Comparison of ENCODE assay signal across 24 cellular contexts in genomic region chr9:130884542-130885421, GRCh38. TPM values are rescaled to one million over a fixed set of nuclear protein-coding genes. Genes with fewer than 3 reads are reported as not detected.
DNase-seq lines count a peak whose midpoint lies in the region; ATAC-seq, FAIRE-seq and TF ChIP-seq lines count a peak whose summit lies in the region.
"Had no signal": no experiment of that assay in that cellular context is flagged by ENCODE, and none has a peak within 500 bp of the region (broad histone marks: within the 10 kb centered on the region; RNA-seq: fewer than 3 reads in every experiment).

No MANE protein-coding gene starts in this region.

- no peak overlapping the region for H2AFZ ChIP-seq in HepG2 (ENCODE audit: low read length)
- no peak overlapping the region for H2AFZ ChIP-seq in osteoblast (ENCODE audit: low read length)

- H3K9me3 ChIP-seq in HepG2 (ENCODE audit: low read length) (no peaks in the 10 kb centered on the region), right lobe of liver (no peaks in the 10 kb centered on the region), osteoblast (ENCODE audit: low read depth, low read length) (no peaks in the 10 kb centered on the region), SJCRH30 (replicated peaks) (no peaks in the 10 kb centered on the region)

- BruUV-seq in HepG2 (replicated peaks; lab: Mats Ljungman, UMichigan) = no TSS peak

- H3K36me3 ChIP-seq in HepG2 (replicated peaks in 1 of 2; ENCODE audit: control insufficient read depth in 1 of 2, insufficient read depth in 2 of 2, low read length in 2 of 2) (peaks cover 26 to 86% of the 10 kb centered on the region in 2 experiments), right lobe of liver (peaks cover 0 to 62% (median 38%) of the 10 kb centered on the region in 4 donors), osteoblast (ENCODE audit: insufficient read depth, low read length) (peaks cover 90% of the 10 kb centered on the region), SJCRH30 (peaks cover 92% of the 10 kb centered on the region)

- H3K27me3 ChIP-seq in HepG2 (ENCODE audit: control insufficient read depth in 1 of 2, insufficient read depth in 2 of 2, low read length in 2 of 2) (no peaks in the 10 kb centered on the region), right lobe of liver (no peaks in the 10 kb centered on the region), osteoblast (ENCODE audit: insufficient read depth, low read length) (no peaks in the 10 kb centered on the region), SJCRH30 (no peaks in the 10 kb centered on the region)

- intact Hi-C loops in HepG2 (cut with micrococcal nuclease; ENCODE audit: unreplicated experiment) = no loop called here
- intact Hi-C loops in right lobe of liver (cut with DNase I) = no loop called here

- CTCF ChIA-PET in HepG2 (lab: Yijun Ruan, JAX; ENCODE audit: low intra/inter-chr PET ratio, low total read pairs) = no interaction called here

- TF ChIP-seq CTCF in HepG2 (CRISPR knock-in tag; IDR thresholded peaks at IDR 0.05) (no peak), right lobe of liver (IDR thresholded peaks at IDR 0.05) (no peak), osteoblast (IDR thresholded peaks at IDR 0.05; ENCODE audit: extremely low read depth, low read depth, low read length) (no peak)

- no peak overlapping the region for H3K27ac ChIP-seq in HepG2 (ENCODE audit: extremely low read length, insufficient read depth, low read length)
- no peak overlapping the region for H3K27ac ChIP-seq in right lobe of liver
- no peak overlapping the region for H3K27ac ChIP-seq in osteoblast (ENCODE audit: low read depth, low read length)
- H3K27ac ChIP-seq in SJCRH30 = no peak overlapping the region
- H3K27ac ChIP-seq: VCaP had no signal

- TF ChIP-seq POLR2A in HepG2 (IDR thresholded peaks at IDR 0.05; ENCODE audit: insufficient read depth in 1 of 2, low read depth in 2 of 2, low read length in 2 of 2) (no peak), right lobe of liver (IDR thresholded peaks at IDR 0.05) (no peak)

- WGBS in HepG2 (ENCODE audit: low lambda C conversion rate) = 97% methylated on average over 29 of the region's 44 CpGs
- WGBS in right lobe of liver (ENCODE audit: insufficient coverage, low coverage, low lambda C conversion rate, missing lambda C conversion rate) = 93% methylated on average over 3 of the region's 44 CpGs

- no peak overlapping the region for H3K4me3 ChIP-seq in HepG2 (replicated peaks in 1 of 3; ENCODE audit: insufficient read depth in 1 of 3, low read depth in 2 of 3, low read length in 3 of 3)
- H3K4me3 ChIP-seq in right lobe of liver = no peak overlapping the region
- no peak overlapping the region for H3K4me3 ChIP-seq in osteoblast (ENCODE audit: insufficient read depth, low read length)
- no peak overlapping the region for H3K4me3 ChIP-seq in SJCRH30
- H3K4me3 ChIP-seq: GM12878 had no signal

- no peak for TF ChIP-seq RAD21 in HepG2 (CRISPR knock-in tag; IDR thresholded peaks at IDR 0.05)

- DNase-seq in HepG2 (ENCODE audit: low spot score) (no peak), right lobe of liver (no peak), globus pallidus (ENCODE audit: low spot score) (peak; percentile 61), osteoblast (ENCODE audit: insufficient read length, low spot score, missing footprints) (peak; percentile 76), middle frontal gyrus (ENCODE audit: extremely low spot score, low spot score) (no peak), DMS 273 (lab: John Stamatoyannopoulos, UW; ENCODE audit: unreplicated experiment) (no peak), cerebellar nuclear complex (lab: John Stamatoyannopoulos, UW) (no peak), SJCRH30 (no peak)
- DNase-seq: activated CD4-positive, alpha-beta T cell treated with anti-CD3 and anti-CD28 coated beads, Interleukin-2, amount 50 U/mL, for 4 hours; activated naive CD4-positive, alpha-beta T cell; DMS153; foreskin melanocyte; HCEC 1CT; NCI-H146; NCI-H2171 treated with DMSO at 0.1 percent for 48 hours; NCI-H748 treated with DMSO at 0.1 percent for 48 hours; OCI-M1; T-helper 17 cell had no signal

- H3K79me2 ChIP-seq in HepG2 (ENCODE audit: insufficient read depth, low read length) (no peaks in the 10 kb centered on the region), osteoblast (ENCODE audit: insufficient read depth, low read length) (peaks cover 39% of the 10 kb centered on the region)

- H3K4me1 ChIP-seq in HepG2 (ENCODE audit: insufficient read depth, low read length) (no peaks in the 10 kb centered on the region), right lobe of liver (no peaks in the 10 kb centered on the region), osteoblast (ENCODE audit: insufficient read depth, low read length) (no peaks in the 10 kb centered on the region), SJCRH30 (no peaks in the 10 kb centered on the region)

- FAIRE-seq in HepG2 (lab: Jason Lieb, UNC) = no peak
- FAIRE-seq: GM12878, urothelium cell line had no signal

- no peak overlapping the region for H3K9ac ChIP-seq in HepG2 (ENCODE audit: insufficient read depth, low read depth, low read length)

- TF ChIP-seq EP300 in HepG2 (IDR thresholded peaks at IDR 0.05; ENCODE audit: low read depth in 2 of 2, low read length in 2 of 2) (no peak), HepG2 (CRISPR knock-in tag; IDR thresholded peaks at IDR 0.05; ENCODE audit: borderline replicate concordance) (no peak)

- in situ Hi-C loops in HepG2 (cut with HindIII; ENCODE audit: extremely low pct_ligation_motif_present, low pct_unique_long_range_greater_than_20kb) = no loop called here

- 0 out of 2 replicates have a peak, but pooled peaks cover 3% of the 10 kb centered on the region for H4K20me1 ChIP-seq in HepG2 (ENCODE audit: insufficient read depth, low read length)
- peaks cover 59% of the 10 kb centered on the region for H4K20me1 ChIP-seq in osteoblast (ENCODE audit: insufficient read depth, low read length)

- ATAC-seq in HepG2 = no peak
- ATAC-seq in right lobe of liver = no peak
- ATAC-seq: GM12878, T-helper 17 cell had no signal

- no peak overlapping the region for H3K4me2 ChIP-seq in HepG2 (ENCODE audit: low read depth, low read length)
- no peak overlapping the region for H3K4me2 ChIP-seq in osteoblast (ENCODE audit: insufficient read depth, low read length)

- POLR2A ChIA-PET in HepG2 (lab: Yijun Ruan, JAX) = no interaction called here

RNA-seq across cellular contexts. Expression of gene QRFP, which starts 11.8 kb away (rescaled TPM):
- total RNA-seq in HepG2 (2016; rRNA removed; fragmentation: Illumina TruSeq; extraction: Trizol) = not detected in 2 replicates
- total RNA-seq in HepG2 (2016; cell fraction: cytosol; rRNA removed; fragmentation: Illumina TruSeq; extraction: Trizol; ENCODE audit: low read depth) = not detected in 2 replicates
- not detected in 2 replicates for total RNA-seq in HepG2 (2016; cell fraction: insoluble cytoplasmic fraction; rRNA removed; fragmentation: Illumina TruSeq; extraction: Trizol)
- not detected in 2 replicates for total RNA-seq in HepG2 (2016; cell fraction: membrane; rRNA removed; fragmentation: Illumina TruSeq; extraction: Trizol)
- total RNA-seq in HepG2 (2016; cell fraction: nucleus; rRNA removed; fragmentation: Illumina TruSeq; extraction: Trizol) = not detected in 2 replicates
- not detected in 2 replicates for polyA plus RNA-seq in HepG2 (2011; rRNA removed)
- not detected in 2 replicates for polyA plus RNA-seq in HepG2 (2011; cell fraction: cytosol; rRNA removed)
- not detected in 2 replicates for polyA plus RNA-seq in HepG2 (2011; cell fraction: nucleus; rRNA removed)
- polyA plus RNA-seq in HepG2 (2012) = 0.15 TPM in 1 of 2 replicates, not detected in the other
- polyA plus RNA-seq in HepG2 (2016; cell fraction: cytosol; fragmentation: Illumina TruSeq; extraction: Trizol; ENCODE audit: low read depth) = not detected in 2 replicates
- not detected in 2 replicates for polyA plus RNA-seq in HepG2 (2016; cell fraction: insoluble cytoplasmic fraction; fragmentation: Illumina TruSeq; extraction: Trizol; ENCODE audit: low read depth)
- polyA plus RNA-seq in HepG2 (2016; cell fraction: membrane; fragmentation: Illumina TruSeq; extraction: Trizol; ENCODE audit: low read depth) = not detected in 2 replicates
- not detected in 2 replicates for polyA plus RNA-seq in HepG2 (2016; cell fraction: nucleus; fragmentation: Illumina TruSeq; extraction: Trizol; ENCODE audit: insufficient read depth, low read depth)
- polyA minus RNA-seq in HepG2 (2011; rRNA and poly(A)+ RNA removed; ENCODE audit: low replicate concordance) = not detected in 2 replicates
- polyA minus RNA-seq in HepG2 (2011; cell fraction: cytosol; rRNA and poly(A)+ RNA removed) = not detected in 2 replicates
- not detected in 2 replicates for polyA minus RNA-seq in HepG2 (2011; cell fraction: nucleus; rRNA and poly(A)+ RNA removed)
- 1 to 10 TPM in 1 of 6 experiments, not detected in 5; 3.3 TPM for total RNA-seq in right lobe of liver
- not detected in 2 replicates for total RNA-seq in osteoblast
- total RNA-seq in SJCRH30 (2014; rRNA removed; shearing (Covaris generic)) = not detected in 2 replicates
- total RNA-seq: GM12878, omental fat pad, skeletal muscle tissue, T-helper 17 cell had no signal
- polyA plus RNA-seq: GM12878, liver had no signal

RNA-seq across cellular contexts. Expression of gene ABL1, which starts 49.7 kb away (rescaled TPM):
- total RNA-seq in HepG2 (2016; rRNA removed; fragmentation: Illumina TruSeq; extraction: Trizol) (19.3 and 20.4 TPM in 2 replicates), right lobe of liver (10 to 100 TPM; 17.0 to 25.8 (median 18.8) TPM), osteoblast (92.2 and 94.8 TPM in 2 replicates)
- total RNA-seq in HepG2 (2016; cell fraction: cytosol; rRNA removed; fragmentation: Illumina TruSeq; extraction: Trizol; ENCODE audit: low read depth) = 2.2 and 2.4 TPM in 2 replicates
- 15.8 and 21.7 TPM in 2 replicates for total RNA-seq in HepG2 (2016; cell fraction: insoluble cytoplasmic fraction; rRNA removed; fragmentation: Illumina TruSeq; extraction: Trizol)
- 9.2 and 9.8 TPM in 2 replicates for total RNA-seq in HepG2 (2016; cell fraction: membrane; rRNA removed; fragmentation: Illumina TruSeq; extraction: Trizol)
- 21.9 and 22.1 TPM in 2 replicates for total RNA-seq in HepG2 (2016; cell fraction: nucleus; rRNA removed; fragmentation: Illumina TruSeq; extraction: Trizol)
- 10.8 and 14.1 TPM in 2 replicates for polyA plus RNA-seq in HepG2 (2011; rRNA removed)
- 11.9 and 13.3 TPM in 2 replicates for polyA plus RNA-seq in HepG2 (2011; cell fraction: cytosol; rRNA removed)
- 13.6 and 15.9 TPM in 2 replicates for polyA plus RNA-seq in HepG2 (2011; cell fraction: nucleus; rRNA removed)
- polyA plus RNA-seq in HepG2 (2012) = 17.7 and 20.4 TPM in 2 replicates
- 1.8 and 1.9 TPM in 2 replicates for polyA plus RNA-seq in HepG2 (2016; cell fraction: cytosol; fragmentation: Illumina TruSeq; extraction: Trizol; ENCODE audit: low read depth)
- 15.4 and 23.6 TPM in 2 replicates for polyA plus RNA-seq in HepG2 (2016; cell fraction: insoluble cytoplasmic fraction; fragmentation: Illumina TruSeq; extraction: Trizol; ENCODE audit: low read depth)
- polyA plus RNA-seq in HepG2 (2016; cell fraction: membrane; fragmentation: Illumina TruSeq; extraction: Trizol; ENCODE audit: low read depth) = 4.9 and 5.1 TPM in 2 replicates
- 30.9 and 34.3 TPM in 2 replicates for polyA plus RNA-seq in HepG2 (2016; cell fraction: nucleus; fragmentation: Illumina TruSeq; extraction: Trizol; ENCODE audit: insufficient read depth, low read depth)
- 34.8 and 80.5 TPM in 2 replicates for polyA minus RNA-seq in HepG2 (2011; rRNA and poly(A)+ RNA removed; ENCODE audit: low replicate concordance)
- 19.1 and 20.7 TPM in 2 replicates for polyA minus RNA-seq in HepG2 (2011; cell fraction: cytosol; rRNA and poly(A)+ RNA removed)
- 24.1 and 29.0 TPM in 2 replicates for polyA minus RNA-seq in HepG2 (2011; cell fraction: nucleus; rRNA and poly(A)+ RNA removed)
- total RNA-seq in SJCRH30 (2014; rRNA removed; shearing (Covaris generic)) = 57.2 and 58.0 TPM in 2 replicates

RNA-seq across cellular contexts. Expression of gene FIBCD1, which starts 54.3 kb away (rescaled TPM):
- 0.89 TPM in 1 of 2 replicates, not detected in the other for total RNA-seq in HepG2 (2016; rRNA removed; fragmentation: Illumina TruSeq; extraction: Trizol)
- 4.4 and 6.3 TPM in 2 replicates for total RNA-seq in HepG2 (2016; cell fraction: cytosol; rRNA removed; fragmentation: Illumina TruSeq; extraction: Trizol; ENCODE audit: low read depth)
- total RNA-seq in HepG2 (2016; cell fraction: insoluble cytoplasmic fraction; rRNA removed; fragmentation: Illumina TruSeq; extraction: Trizol) = 0.74 and 1.1 TPM in 2 replicates
- 2.3 and 4.5 TPM in 2 replicates for total RNA-seq in HepG2 (2016; cell fraction: membrane; rRNA removed; fragmentation: Illumina TruSeq; extraction: Trizol)
- 0.56 TPM in 1 of 2 replicates, not detected in the other for total RNA-seq in HepG2 (2016; cell fraction: nucleus; rRNA removed; fragmentation: Illumina TruSeq; extraction: Trizol)
- 0.55 and 1.3 TPM in 2 replicates for polyA plus RNA-seq in HepG2 (2011; rRNA removed)
- polyA plus RNA-seq in HepG2 (2011; cell fraction: cytosol; rRNA removed) = 0.55 and 1.1 TPM in 2 replicates
- polyA plus RNA-seq in HepG2 (2011; cell fraction: nucleus; rRNA removed) = 0.40 and 1.6 TPM in 2 replicates
- 0.09 TPM in 1 of 2 replicates, not detected in the other for polyA plus RNA-seq in HepG2 (2012)
- 5.8 and 6.8 TPM in 2 replicates for polyA plus RNA-seq in HepG2 (2016; cell fraction: cytosol; fragmentation: Illumina TruSeq; extraction: Trizol; ENCODE audit: low read depth)
- polyA plus RNA-seq in HepG2 (2016; cell fraction: insoluble cytoplasmic fraction; fragmentation: Illumina TruSeq; extraction: Trizol; ENCODE audit: low read depth) = 0.68 TPM in 1 of 2 replicates, not detected in the other
- polyA plus RNA-seq in HepG2 (2016; cell fraction: membrane; fragmentation: Illumina TruSeq; extraction: Trizol; ENCODE audit: low read depth) = 2.8 and 3.7 TPM in 2 replicates
- polyA plus RNA-seq in HepG2 (2016; cell fraction: nucleus; fragmentation: Illumina TruSeq; extraction: Trizol; ENCODE audit: insufficient read depth, low read depth) = 0.70 and 1.6 TPM in 2 replicates
- polyA minus RNA-seq in HepG2 (2011; rRNA and poly(A)+ RNA removed; ENCODE audit: low replicate concordance) = 0.92 and 8.0 TPM in 2 replicates
- 0.62 TPM in 1 of 2 replicates, not detected in the other for polyA minus RNA-seq in HepG2 (2011; cell fraction: cytosol; rRNA and poly(A)+ RNA removed)
- 1.3 TPM in 1 of 2 replicates, not detected in the other for polyA minus RNA-seq in HepG2 (2011; cell fraction: nucleus; rRNA and poly(A)+ RNA removed)
- total RNA-seq in right lobe of liver = not detected
- total RNA-seq in osteoblast = 5.1 and 5.3 TPM in 2 replicates
- 2.8 TPM in 1 of 2 replicates, not detected in the other for total RNA-seq in SJCRH30 (2014; rRNA removed; shearing (Covaris generic))
- total RNA-seq: liver, skeletal muscle tissue, T-helper 17 cell had no signal
- polyA plus RNA-seq: liver had no signal

Comparison
In these comparisons a context has a peak if more than half of its experiments do, and no peak if none do; other contexts are left out.
1. DNase-seq: peak in globus pallidus (single experiment) and osteoblast (single experiment); none in HepG2 (single experiment), right lobe of liver (0 of 3), middle frontal gyrus (single experiment), DMS 273 (single experiment), cerebellar nuclear complex (0 of 2) and SJCRH30 (0 of 2).